Comparison of ENCODE assay signal across 13 cellular contexts in the genomic region with DNA sequence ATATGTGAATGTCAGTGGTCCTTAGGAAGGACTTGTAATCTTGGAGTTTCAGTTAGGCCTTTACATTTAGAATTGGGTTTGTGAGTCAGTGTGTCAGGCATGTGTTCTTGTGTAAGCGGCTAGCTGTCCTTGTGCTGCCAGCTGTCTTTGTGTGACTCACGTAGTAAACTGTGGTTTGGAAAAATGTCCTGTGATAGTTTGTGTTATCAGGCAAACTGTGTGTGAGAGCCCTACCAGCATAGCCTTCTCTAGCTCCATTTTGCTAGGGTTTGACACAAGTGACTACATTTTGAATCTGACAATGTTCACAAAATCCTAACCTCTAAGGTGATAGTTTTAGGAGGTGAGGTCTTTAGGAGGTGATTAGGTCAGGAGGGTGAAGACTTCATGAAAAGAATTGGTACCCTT. TPM values are rescaled to one million over a fixed set of nuclear protein-coding genes. Genes with fewer than 3 reads are reported as not detected.
DNase-seq lines count a peak whose midpoint lies in the region; ATAC-seq, FAIRE-seq and TF ChIP-seq lines count a peak whose summit lies in the region.
"Had no signal": no experiment of that assay in that cellular context is flagged by ENCODE, and none has a peak within 500 bp of the region (broad histone marks: within the 10 kb centered on the region; RNA-seq: fewer than 3 reads in every experiment).

No MANE protein-coding gene starts in this region.

- H3K4me2 ChIP-seq in HepG2 (ENCODE audit: low read depth, low read length): no peak overlapping the region

- peak overlapping the region; percentile 66 for H3K27ac ChIP-seq in brain microvascular endothelial cell
- no peak overlapping the region for H3K27ac ChIP-seq in HepG2 (ENCODE audit: extremely low read length, insufficient read depth, low read length)
- peak overlapping the region in 1 of 4 donors; percentile 35 for H3K27ac ChIP-seq in Peyer's patch
- H3K27ac ChIP-seq: neutrophil, VCaP had no signal

- H4K20me1 ChIP-seq in HepG2 (ENCODE audit: insufficient read depth, low read length): no peaks in the 10 kb centered on the region

- TF ChIP-seq EP300 in HepG2 (IDR thresholded peaks at IDR 0.05; ENCODE audit: low read depth in 2 of 2, low read length in 2 of 2) (no peak), HepG2 (CRISPR knock-in tag; IDR thresholded peaks at IDR 0.05; ENCODE audit: borderline replicate concordance) (no peak)

- POLR2A ChIA-PET in HepG2 (lab: Yijun Ruan, JAX): no interaction called here
- POLR2A ChIA-PET in activated CD4-positive, alpha-beta T cell treated with anti-CD3 and anti-CD28 coated beads for 36 hours (lab: Charles Lee): no interaction called here

- no peak overlapping the region for H2AFZ ChIP-seq in HepG2 (ENCODE audit: low read length)

- no peaks in the 10 kb centered on the region for H3K27me3 Mint-ChIP-seq in activated naive CD4-positive, alpha-beta T cell treated with anti-CD3 and anti-CD28 coated beads, Interleukin-2, amount 10 ng/mL, durations not matched to agents 7 days and 5 days
- H3K27me3 Mint-ChIP-seq in activated CD4-positive, alpha-beta T cell treated with anti-CD3 and anti-CD28 coated beads for 36 hours: peaks cover 7% of the 10 kb centered on the region

- no peak overlapping the region for H3K27ac Mint-ChIP-seq in activated naive CD4-positive, alpha-beta T cell treated with anti-CD3 and anti-CD28 coated beads, Interleukin-2, amount 10 ng/mL, durations not matched to agents 7 days and 5 days
- no peak overlapping the region for H3K27ac Mint-ChIP-seq in activated CD4-positive, alpha-beta T cell treated with anti-CD3 and anti-CD28 coated beads for 36 hours
- H3K27ac Mint-ChIP-seq: activated naive CD8-positive, alpha-beta T cell treated with anti-CD3 and anti-CD28 coated beads, Interleukin-2, amount 10 ng/mL, durations not matched to agents 7 days and 5 days; CD4-positive, CD25-positive, alpha-beta regulatory T cell had no signal

- no TSS peak for BruUV-seq in HepG2 (replicated peaks; lab: Mats Ljungman, UMichigan)

- no peak for TF ChIP-seq CTCF in brain microvascular endothelial cell (IDR thresholded peaks at IDR 0.05; ENCODE audit: low read depth, low read length, missing control alignments)
- no peak for TF ChIP-seq CTCF in HepG2 (CRISPR knock-in tag; IDR thresholded peaks at IDR 0.05)
- TF ChIP-seq CTCF in Peyer's patch (IDR thresholded peaks at IDR 0.05): no peak

- FAIRE-seq in HepG2 (lab: Jason Lieb, UNC): no peak

- H3K36me3 ChIP-seq in MG63 (no peaks in the 10 kb centered on the region), brain microvascular endothelial cell (replicated peaks) (no peaks in the 10 kb centered on the region), HepG2 (replicated peaks in 1 of 2; ENCODE audit: control insufficient read depth in 1 of 2, insufficient read depth in 2 of 2, low read length in 2 of 2) (no peaks in the 10 kb centered on the region), Peyer's patch (no peaks in the 10 kb centered on the region)
- H3K36me3 ChIP-seq: neutrophil had no signal

- H3K36me3 Mint-ChIP-seq in activated naive CD4-positive, alpha-beta T cell treated with anti-CD3 and anti-CD28 coated beads, Interleukin-2, amount 10 ng/mL, durations not matched to agents 7 days and 5 days: no peaks in the 10 kb centered on the region
- no peaks in the 10 kb centered on the region for H3K36me3 Mint-ChIP-seq in activated CD4-positive, alpha-beta T cell treated with anti-CD3 and anti-CD28 coated beads for 36 hours (ENCODE audit: low read depth)
- H3K36me3 Mint-ChIP-seq: CD4-positive, CD25-positive, alpha-beta regulatory T cell had no signal

- H3K79me2 ChIP-seq in HepG2 (ENCODE audit: insufficient read depth, low read length): no peaks in the 10 kb centered on the region

- no peaks in the 10 kb centered on the region for H3K4me1 Mint-ChIP-seq in activated naive CD4-positive, alpha-beta T cell treated with anti-CD3 and anti-CD28 coated beads, Interleukin-2, amount 10 ng/mL, durations not matched to agents 7 days and 5 days
- no peaks in the 10 kb centered on the region for H3K4me1 Mint-ChIP-seq in activated CD4-positive, alpha-beta T cell treated with anti-CD3 and anti-CD28 coated beads for 36 hours
- H3K4me1 Mint-ChIP-seq: activated naive CD8-positive, alpha-beta T cell treated with anti-CD3 and anti-CD28 coated beads, Interleukin-2, amount 10 ng/mL, durations not matched to agents 7 days and 5 days had no signal

- peak; percentile 91 for DNase-seq in AG08396 (ENCODE audit: low spot score)
- DNase-seq in MG63: peak; percentile 83
- DNase-seq in brain microvascular endothelial cell: peak; percentile 97
- peak; percentile 54 for DNase-seq in HepG2 (ENCODE audit: low spot score)
- DNase-seq in activated naive CD4-positive, alpha-beta T cell treated with anti-CD3 and anti-CD28 coated beads, Interleukin-2, amount 10 ng/mL, durations not matched to agents 7 days and 5 days: no peak
- DNase-seq in Peyer's patch: no peak
- no peak for DNase-seq in activated CD4-positive, alpha-beta T cell treated with anti-CD3 and anti-CD28 coated beads for 36 hours
- DNase-seq: activated naive CD8-positive, alpha-beta T cell treated with anti-CD3 and anti-CD28 coated beads, Interleukin-2, amount 10 ng/mL, durations not matched to agents 7 days and 5 days; CD4-positive, CD25-positive, alpha-beta regulatory T cell; NCI-H510A had no signal

- H3K4me3 Mint-ChIP-seq in activated naive CD4-positive, alpha-beta T cell treated with anti-CD3 and anti-CD28 coated beads, Interleukin-2, amount 10 ng/mL, durations not matched to agents 7 days and 5 days: no peak overlapping the region
- H3K4me3 Mint-ChIP-seq in activated CD4-positive, alpha-beta T cell treated with anti-CD3 and anti-CD28 coated beads for 36 hours: no peak overlapping the region
- H3K4me3 Mint-ChIP-seq: activated naive CD8-positive, alpha-beta T cell treated with anti-CD3 and anti-CD28 coated beads, Interleukin-2, amount 10 ng/mL, durations not matched to agents 7 days and 5 days; CD4-positive, CD25-positive, alpha-beta regulatory T cell had no signal

- H3K9me3 ChIP-seq in MG63: no peaks in the 10 kb centered on the region
- H3K9me3 ChIP-seq in HepG2 (ENCODE audit: low read length): no peaks in the 10 kb centered on the region
- no peaks in the 10 kb centered on the region for H3K9me3 ChIP-seq in Peyer's patch
- H3K9me3 ChIP-seq: neutrophil had no signal

- no peaks in the 10 kb centered on the region for H3K9me3 Mint-ChIP-seq in activated naive CD4-positive, alpha-beta T cell treated with anti-CD3 and anti-CD28 coated beads, Interleukin-2, amount 10 ng/mL, durations not matched to agents 7 days and 5 days
- no peaks in the 10 kb centered on the region for H3K9me3 Mint-ChIP-seq in activated CD4-positive, alpha-beta T cell treated with anti-CD3 and anti-CD28 coated beads for 36 hours (ENCODE audit: low read depth)

- H3K9ac ChIP-seq in HepG2 (ENCODE audit: insufficient read depth, low read depth, low read length): no peak overlapping the region

- H3K4me1 ChIP-seq in HepG2 (ENCODE audit: insufficient read depth, low read length): peaks cover 30% of the 10 kb centered on the region
- no peaks in the 10 kb centered on the region for H3K4me1 ChIP-seq in Peyer's patch

- in situ Hi-C loops in brain microvascular endothelial cell (cut with HindIII; ENCODE audit: low pct_ligation_motif_present, low sequenced_read_pairs) (no loop called here), HepG2 (cut with HindIII; ENCODE audit: extremely low pct_ligation_motif_present, low pct_unique_long_range_greater_than_20kb) (no loop called here)

- H3K27me3 ChIP-seq in MG63 (no peaks in the 10 kb centered on the region), brain microvascular endothelial cell (replicated peaks) (no peaks in the 10 kb centered on the region), HepG2 (ENCODE audit: control insufficient read depth in 1 of 2, insufficient read depth in 2 of 2, low read length in 2 of 2) (no peaks in the 10 kb centered on the region; a peak in 1 of 5 replicates), Peyer's patch (no peaks in the 10 kb centered on the region)
- H3K27me3 ChIP-seq: neutrophil had no signal

- H3K4me3 ChIP-seq in MG63 (no peak overlapping the region), brain microvascular endothelial cell (ENCODE audit: low read depth, low read length) (no peak overlapping the region), HepG2 (replicated peaks in 1 of 3; ENCODE audit: insufficient read depth in 1 of 3, low read depth in 2 of 3, low read length in 3 of 3) (no peak overlapping the region), Peyer's patch (no peak overlapping the region)

- peak; percentile 72 for ATAC-seq in HepG2
- no peak for ATAC-seq in GM18502 (IDR thresholded peaks at IDR 0.05; ENCODE audit: poor library complexity, unreplicated experiment)
- no peak for ATAC-seq in activated CD4-positive, alpha-beta T cell treated with anti-CD3 and anti-CD28 coated beads for 36 hours

- TF ChIP-seq RAD21 in HepG2 (CRISPR knock-in tag; IDR thresholded peaks at IDR 0.05): no peak

- CTCF ChIA-PET in HepG2 (lab: Yijun Ruan, JAX; ENCODE audit: low intra/inter-chr PET ratio, low total read pairs): no interaction called here
- CTCF ChIA-PET in activated naive CD4-positive, alpha-beta T cell treated with anti-CD3 and anti-CD28 coated beads, Interleukin-2, amount 10 ng/mL, durations not matched to agents 7 days and 5 days (lab: Charles Lee): interaction anchor here (0.7 to 0.8 kb wide), 3 partner anchors 9 to 27 kb away, joined by 3 to 5 read pairs (median 3); no protein-coding TSS in a partner anchor
- CTCF ChIA-PET in activated CD4-positive, alpha-beta T cell treated with anti-CD3 and anti-CD28 coated beads for 36 hours (lab: Charles Lee): interaction anchor here (0.7 to 1.2 kb wide), 4 partner anchors 9 to 87 kb away, joined by 3 to 4 read pairs (median 3); no protein-coding TSS in a partner anchor

- TF ChIP-seq POLR2A in HepG2 (IDR thresholded peaks at IDR 0.05; ENCODE audit: insufficient read depth in 1 of 2, low read depth in 2 of 2, low read length in 2 of 2): no peak
- no peak for TF ChIP-seq POLR2A in Peyer's patch (IDR thresholded peaks at IDR 0.05)

- intact Hi-C loops in HepG2 (cut with micrococcal nuclease; ENCODE audit: unreplicated experiment): no loop called here
- intact Hi-C loops in activated CD4-positive, alpha-beta T cell treated with anti-CD3 and anti-CD28 coated beads for 36 hours (cut with DNase I, micrococcal nuclease): loop anchor here in 1 of 2 experiments (5.0 kb wide), 1 partner anchor 46 kb away; no protein-coding TSS in a partner anchor

- 8% methylated on average over 2 of the region's 2 CpGs for WGBS in HepG2 (ENCODE audit: low lambda C conversion rate)

RNA-seq across cellular contexts. Expression of a gene that starts 6.9 kb away (rescaled TPM):
- 4.1 and 4.3 TPM in 2 replicates for total RNA-seq in MG63 (2014; rRNA removed; shearing (Covaris generic); ENCODE audit: low replicate concordance)
- 30.6 and 41.5 TPM in 2 replicates for total RNA-seq in HepG2 (2016; rRNA removed; fragmentation: Illumina TruSeq; extraction: Trizol)
- 2.9 and 3.0 TPM in 2 replicates for total RNA-seq in HepG2 (2016; cell fraction: cytosol; rRNA removed; fragmentation: Illumina TruSeq; extraction: Trizol; ENCODE audit: low read depth)
- total RNA-seq in HepG2 (2016; cell fraction: insoluble cytoplasmic fraction; rRNA removed; fragmentation: Illumina TruSeq; extraction: Trizol): 29.9 and 41.4 TPM in 2 replicates
- total RNA-seq in HepG2 (2016; cell fraction: membrane; rRNA removed; fragmentation: Illumina TruSeq; extraction: Trizol): 13.4 and 16.1 TPM in 2 replicates
- 48.7 and 57.0 TPM in 2 replicates for total RNA-seq in HepG2 (2016; cell fraction: nucleus; rRNA removed; fragmentation: Illumina TruSeq; extraction: Trizol)
- polyA plus RNA-seq in HepG2 (2011; rRNA removed): 10.1 and 12.4 TPM in 2 replicates
- 7.3 and 12.6 TPM in 2 replicates for polyA plus RNA-seq in HepG2 (2011; cell fraction: cytosol; rRNA removed)
- 8.6 and 11.3 TPM in 2 replicates for polyA plus RNA-seq in HepG2 (2011; cell fraction: nucleus; rRNA removed)
- 9.1 and 11.5 TPM in 2 replicates for polyA plus RNA-seq in HepG2 (2012)
- polyA plus RNA-seq in HepG2 (2016; cell fraction: cytosol; fragmentation: Illumina TruSeq; extraction: Trizol; ENCODE audit: low read depth): 1.6 and 1.7 TPM in 2 replicates
- 18.8 and 18.9 TPM in 2 replicates for polyA plus RNA-seq in HepG2 (2016; cell fraction: insoluble cytoplasmic fraction; fragmentation: Illumina TruSeq; extraction: Trizol; ENCODE audit: low read depth)
- polyA plus RNA-seq in HepG2 (2016; cell fraction: membrane; fragmentation: Illumina TruSeq; extraction: Trizol; ENCODE audit: low read depth): 5.4 and 5.9 TPM in 2 replicates
- polyA plus RNA-seq in HepG2 (2016; cell fraction: nucleus; fragmentation: Illumina TruSeq; extraction: Trizol; ENCODE audit: insufficient read depth, low read depth): 33.7 and 34.0 TPM in 2 replicates
- polyA minus RNA-seq in HepG2 (2011; rRNA and poly(A)+ RNA removed; ENCODE audit: low replicate concordance): 13.8 and 25.4 TPM in 2 replicates
- polyA minus RNA-seq in HepG2 (2011; cell fraction: cytosol; rRNA and poly(A)+ RNA removed): 16.4 and 16.8 TPM in 2 replicates
- 35.3 and 36.4 TPM in 2 replicates for polyA minus RNA-seq in HepG2 (2011; cell fraction: nucleus; rRNA and poly(A)+ RNA removed)
- 10 to 100 TPM in 3 of 4 donors, 1 to 10 TPM in 1; 8.3 to 54.3 (median 31.8) TPM for total RNA-seq in Peyer's patch
- total RNA-seq in activated CD4-positive, alpha-beta T cell treated with anti-CD3 and anti-CD28 coated beads for 36 hours: 10 to 100 TPM in 1 of 2 experiments, 1 to 10 TPM in 1; 8.7 to 10.3 TPM

Comparison
In these comparisons a context has a peak if more than half of its experiments do, and no peak if none do; other contexts are left out.
1. DNase-seq: peak in AG08396 (single experiment), MG63 (single experiment), brain microvascular endothelial cell (single experiment) and HepG2 (single experiment); none in activated naive CD4-positive, alpha-beta T cell treated with anti-CD3 and anti-CD28 coated beads, Interleukin-2, amount 10 ng/mL, durations not matched to agents 7 days and 5 days (single experiment), Peyer's patch (0 of 3) and activated CD4-positive, alpha-beta T cell treated with anti-CD3 and anti-CD28 coated beads for 36 hours (single experiment).